ENCODE assay signal across 1 cellular context in the genomic region with DNA sequence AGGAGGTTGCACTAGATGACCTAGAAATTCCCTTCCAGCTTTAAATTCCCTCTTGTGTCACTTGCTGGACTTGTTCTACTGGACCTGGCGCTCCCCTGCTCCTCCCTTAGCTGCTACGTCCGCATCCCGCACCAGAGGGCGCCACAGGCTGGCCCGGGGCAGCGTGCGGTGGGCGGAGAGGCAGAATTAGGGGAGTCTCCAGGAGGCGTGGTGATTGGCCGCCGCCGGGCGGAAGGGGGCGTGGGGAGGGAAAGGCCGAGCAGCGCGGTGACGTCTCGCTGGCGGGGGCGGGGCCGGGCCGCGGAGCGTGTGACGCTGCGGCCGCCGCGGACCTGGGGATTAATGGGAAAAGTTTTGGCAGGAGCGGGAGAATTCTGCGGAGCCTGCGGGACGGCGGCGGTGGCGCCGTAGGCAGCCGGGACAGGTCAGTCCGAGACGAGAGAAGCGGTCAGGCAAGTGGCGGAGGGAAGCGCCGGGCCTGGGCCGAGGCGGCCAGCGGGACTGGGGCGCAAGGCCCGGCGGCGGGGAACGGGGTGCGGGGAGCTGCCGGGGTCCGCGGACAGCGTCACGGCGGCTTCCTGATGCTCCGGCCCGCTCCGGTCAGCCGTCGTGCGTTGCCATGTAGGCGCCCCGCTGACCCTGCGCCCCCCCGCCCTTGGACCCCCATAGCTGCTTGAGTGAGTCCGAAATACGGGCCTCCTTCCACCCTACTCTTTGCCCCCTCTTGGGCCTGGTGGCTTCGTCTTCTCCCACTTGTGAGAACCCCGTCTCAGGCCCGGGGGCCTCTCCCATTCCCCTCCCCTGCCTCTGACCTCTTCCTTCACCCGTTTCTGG.
A peak's percentile ranks its signal among the peaks of the same experiment; 100 is the strongest.
TF ChIP-seq lines count a peak whose summit lies in the region.

PPARD (plus strand) TSS at position 301 of the 834 bp plus-strand sequence. CDS start 68,530 bp downstream, outside the sequence.

TF ChIP-seq in HepG2, 621 proteins besides CTCF, POLR2A, EP300 and RAD21 (continued from another document and continues in another):
- TF ChIP-seq, protein P1, sequence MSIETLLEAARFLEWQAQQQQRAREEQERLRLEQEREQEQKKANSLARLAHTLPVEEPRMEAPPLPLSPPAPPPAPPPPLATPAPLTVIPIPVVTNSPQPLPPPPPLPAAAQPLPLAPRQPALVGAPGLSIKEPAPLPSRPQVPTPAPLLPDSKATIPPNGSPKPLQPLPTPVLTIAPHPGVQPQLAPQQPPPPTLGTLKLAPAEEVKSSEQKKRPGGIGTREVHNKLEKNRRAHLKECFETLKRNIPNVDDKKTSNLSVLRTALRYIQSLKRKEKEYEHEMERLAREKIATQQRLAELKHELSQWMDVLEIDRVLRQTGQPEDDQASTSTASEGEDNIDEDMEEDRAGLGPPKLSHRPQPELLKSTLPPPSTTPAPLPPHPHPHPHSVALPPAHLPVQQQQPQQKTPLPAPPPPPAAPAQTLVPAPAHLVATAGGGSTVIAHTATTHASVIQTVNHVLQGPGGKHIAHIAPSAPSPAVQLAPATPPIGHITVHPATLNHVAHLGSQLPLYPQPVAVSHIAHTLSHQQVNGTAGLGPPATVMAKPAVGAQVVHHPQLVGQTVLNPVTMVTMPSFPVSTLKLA (IDR thresholded peaks at IDR 0.05) = peak; percentile 56
- no peak for TF ChIP-seq ONECUT2 (CRISPR knock-in tag; IDR thresholded peaks at IDR 0.05)
- peak; percentile 79 for TF ChIP-seq YY1 (IDR thresholded peaks at IDR 0.05; ENCODE audit: insufficient read depth, insufficient replicate concordance, low read depth, low read length)
- peak; percentile 80 for TF ChIP-seq FOXO1 (CRISPR knock-in tag; IDR thresholded peaks at IDR 0.05)
- TF ChIP-seq DPF2 (CRISPR knock-in tag; IDR thresholded peaks at IDR 0.05; ENCODE audit: borderline replicate concordance, low read depth) = 0 out of 2 replicates have a peak, but pooled peaks have one; percentile 20
- TF ChIP-seq SNRNP70 (IDR thresholded peaks at IDR 0.05; ENCODE audit: low read depth, low read length) = no peak
- no peak for TF ChIP-seq AGO2 (optimal IDR thresholded peaks at IDR 0.05; ENCODE audit: low read depth, low read length)
- peak; percentile 83 for TF ChIP-seq MXD4 (CRISPR knock-in tag; IDR thresholded peaks at IDR 0.05)
- no peak for TF ChIP-seq NR3C1 (CRISPR knock-in tag; IDR thresholded peaks at IDR 0.05)
- peak; percentile 62; the same call in 1 of the 2 replicates for TF ChIP-seq CBFB (CRISPR knock-in tag; IDR thresholded peaks at IDR 0.05)
- no peak for TF ChIP-seq CENPT (CRISPR knock-in tag; IDR thresholded peaks at IDR 0.05; ENCODE audit: low read depth)
- TF ChIP-seq ZUFSP (CRISPR knock-in tag; IDR thresholded peaks at IDR 0.05; ENCODE audit: borderline replicate concordance) = no peak
- TF ChIP-seq SPEN (CRISPR knock-in tag; IDR thresholded peaks at IDR 0.05; ENCODE audit: low read depth) = peak; percentile 77
- TF ChIP-seq ATF7-NPFF (CRISPR knock-in tag; IDR thresholded peaks at IDR 0.05; ENCODE audit: low read depth) = peak; percentile 85; the same call in 1 of the 2 replicates
- peak; percentile 89; the same call in 1 of the 2 replicates for TF ChIP-seq ZNF589 (CRISPR knock-in tag; conservative IDR thresholded peaks at IDR 0.05)
- TF ChIP-seq MIER3 (CRISPR knock-in tag; IDR thresholded peaks at IDR 0.05; ENCODE audit: borderline replicate concordance) = peak; percentile 95
- TF ChIP-seq, protein P2, sequence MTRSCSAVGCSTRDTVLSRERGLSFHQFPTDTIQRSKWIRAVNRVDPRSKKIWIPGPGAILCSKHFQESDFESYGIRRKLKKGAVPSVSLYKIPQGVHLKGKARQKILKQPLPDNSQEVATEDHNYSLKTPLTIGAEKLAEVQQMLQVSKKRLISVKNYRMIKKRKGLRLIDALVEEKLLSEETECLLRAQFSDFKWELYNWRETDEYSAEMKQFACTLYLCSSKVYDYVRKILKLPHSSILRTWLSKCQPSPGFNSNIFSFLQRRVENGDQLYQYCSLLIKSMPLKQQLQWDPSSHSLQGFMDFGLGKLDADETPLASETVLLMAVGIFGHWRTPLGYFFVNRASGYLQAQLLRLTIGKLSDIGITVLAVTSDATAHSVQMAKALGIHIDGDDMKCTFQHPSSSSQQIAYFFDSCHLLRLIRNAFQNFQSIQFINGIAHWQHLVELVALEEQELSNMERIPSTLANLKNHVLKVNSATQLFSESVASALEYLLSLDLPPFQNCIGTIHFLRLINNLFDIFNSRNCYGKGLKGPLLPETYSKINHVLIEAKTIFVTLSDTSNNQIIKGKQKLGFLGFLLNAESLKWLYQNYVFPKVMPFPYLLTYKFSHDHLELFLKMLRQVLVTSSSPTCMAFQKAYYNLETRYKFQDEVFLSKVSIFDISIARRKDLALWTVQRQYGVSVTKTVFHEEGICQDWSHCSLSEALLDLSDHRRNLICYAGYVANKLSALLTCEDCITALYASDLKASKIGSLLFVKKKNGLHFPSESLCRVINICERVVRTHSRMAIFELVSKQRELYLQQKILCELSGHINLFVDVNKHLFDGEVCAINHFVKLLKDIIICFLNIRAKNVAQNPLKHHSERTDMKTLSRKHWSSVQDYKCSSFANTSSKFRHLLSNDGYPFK (CRISPR knock-in tag; IDR thresholded peaks at IDR 0.05; ENCODE audit: borderline replicate concordance) = no peak; the same call in 1 of the 2 replicates
- no peak for TF ChIP-seq U2AF1 (optimal IDR thresholded peaks at IDR 0.05; ENCODE audit: low read depth, low read length)
- TF ChIP-seq, protein P3, sequence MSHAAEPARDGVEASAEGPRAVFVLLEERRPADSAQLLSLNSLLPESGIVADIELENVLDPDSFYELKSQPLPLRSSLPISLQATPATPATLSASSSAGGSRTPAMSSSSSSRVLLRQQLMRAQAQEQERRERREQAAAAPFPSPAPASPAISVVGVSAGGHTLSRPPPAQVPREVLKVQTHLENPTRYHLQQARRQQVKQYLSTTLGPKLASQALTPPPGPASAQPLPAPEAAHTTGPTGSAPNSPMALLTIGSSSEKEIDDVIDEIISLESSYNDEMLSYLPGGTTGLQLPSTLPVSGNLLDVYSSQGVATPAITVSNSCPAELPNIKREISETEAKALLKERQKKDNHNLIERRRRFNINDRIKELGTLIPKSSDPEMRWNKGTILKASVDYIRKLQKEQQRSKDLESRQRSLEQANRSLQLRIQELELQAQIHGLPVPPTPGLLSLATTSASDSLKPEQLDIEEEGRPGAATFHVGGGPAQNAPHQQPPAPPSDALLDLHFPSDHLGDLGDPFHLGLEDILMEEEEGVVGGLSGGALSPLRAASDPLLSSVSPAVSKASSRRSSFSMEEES (CRISPR knock-in tag; IDR thresholded peaks at IDR 0.05) = peak; percentile 65; the same call in 1 of the 2 replicates
- TF ChIP-seq ZNF235 (CRISPR knock-in tag; IDR thresholded peaks at IDR 0.05; ENCODE audit: borderline replicate concordance) = no peak
- TF ChIP-seq, protein P4, sequence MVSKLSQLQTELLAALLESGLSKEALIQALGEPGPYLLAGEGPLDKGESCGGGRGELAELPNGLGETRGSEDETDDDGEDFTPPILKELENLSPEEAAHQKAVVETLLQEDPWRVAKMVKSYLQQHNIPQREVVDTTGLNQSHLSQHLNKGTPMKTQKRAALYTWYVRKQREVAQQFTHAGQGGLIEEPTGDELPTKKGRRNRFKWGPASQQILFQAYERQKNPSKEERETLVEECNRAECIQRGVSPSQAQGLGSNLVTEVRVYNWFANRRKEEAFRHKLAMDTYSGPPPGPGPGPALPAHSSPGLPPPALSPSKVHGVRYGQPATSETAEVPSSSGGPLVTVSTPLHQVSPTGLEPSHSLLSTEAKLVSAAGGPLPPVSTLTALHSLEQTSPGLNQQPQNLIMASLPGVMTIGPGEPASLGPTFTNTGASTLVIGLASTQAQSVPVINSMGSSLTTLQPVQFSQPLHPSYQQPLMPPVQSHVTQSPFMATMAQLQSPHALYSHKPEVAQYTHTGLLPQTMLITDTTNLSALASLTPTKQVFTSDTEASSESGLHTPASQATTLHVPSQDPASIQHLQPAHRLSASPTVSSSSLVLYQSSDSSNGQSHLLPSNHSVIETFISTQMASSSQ (IDR thresholded peaks at IDR 0.05; ENCODE audit: low read depth) = no peak
- TF ChIP-seq, protein P4 (CRISPR knock-in tag; IDR thresholded peaks at IDR 0.05; ENCODE audit: borderline replicate concordance) = peak; percentile 56
- TF ChIP-seq, protein P5, sequence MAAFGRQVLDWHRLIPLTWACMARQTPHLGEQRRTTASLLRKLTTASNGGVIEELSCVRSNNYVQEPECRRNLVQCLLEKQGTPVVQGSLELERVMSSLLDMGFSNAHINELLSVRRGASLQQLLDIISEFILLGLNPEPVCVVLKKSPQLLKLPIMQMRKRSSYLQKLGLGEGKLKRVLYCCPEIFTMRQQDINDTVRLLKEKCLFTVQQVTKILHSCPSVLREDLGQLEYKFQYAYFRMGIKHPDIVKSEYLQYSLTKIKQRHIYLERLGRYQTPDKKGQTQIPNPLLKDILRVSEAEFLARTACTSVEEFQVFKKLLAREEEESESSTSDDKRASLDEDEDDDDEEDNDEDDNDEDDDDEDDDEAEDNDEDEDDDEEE (CRISPR knock-in tag; IDR thresholded peaks at IDR 0.05) = peak; percentile 82; the same call in 1 of the 2 replicates
- peak; percentile 93 for TF ChIP-seq ZNF891 (CRISPR knock-in tag; IDR thresholded peaks at IDR 0.05)
- TF ChIP-seq ZNF550 (CRISPR knock-in tag; IDR thresholded peaks at IDR 0.05; ENCODE audit: borderline replicate concordance) = no peak
- no peak for TF ChIP-seq HDAC6 (IDR thresholded peaks at IDR 0.05; ENCODE audit: low read depth, low read length)
- peak; percentile 61 for TF ChIP-seq ZNF777 (CRISPR knock-in tag; IDR thresholded peaks at IDR 0.05)
- TF ChIP-seq ZNF737 (CRISPR knock-in tag; IDR thresholded peaks at IDR 0.05; ENCODE audit: borderline replicate concordance) = no peak
- TF ChIP-seq, protein P6, sequence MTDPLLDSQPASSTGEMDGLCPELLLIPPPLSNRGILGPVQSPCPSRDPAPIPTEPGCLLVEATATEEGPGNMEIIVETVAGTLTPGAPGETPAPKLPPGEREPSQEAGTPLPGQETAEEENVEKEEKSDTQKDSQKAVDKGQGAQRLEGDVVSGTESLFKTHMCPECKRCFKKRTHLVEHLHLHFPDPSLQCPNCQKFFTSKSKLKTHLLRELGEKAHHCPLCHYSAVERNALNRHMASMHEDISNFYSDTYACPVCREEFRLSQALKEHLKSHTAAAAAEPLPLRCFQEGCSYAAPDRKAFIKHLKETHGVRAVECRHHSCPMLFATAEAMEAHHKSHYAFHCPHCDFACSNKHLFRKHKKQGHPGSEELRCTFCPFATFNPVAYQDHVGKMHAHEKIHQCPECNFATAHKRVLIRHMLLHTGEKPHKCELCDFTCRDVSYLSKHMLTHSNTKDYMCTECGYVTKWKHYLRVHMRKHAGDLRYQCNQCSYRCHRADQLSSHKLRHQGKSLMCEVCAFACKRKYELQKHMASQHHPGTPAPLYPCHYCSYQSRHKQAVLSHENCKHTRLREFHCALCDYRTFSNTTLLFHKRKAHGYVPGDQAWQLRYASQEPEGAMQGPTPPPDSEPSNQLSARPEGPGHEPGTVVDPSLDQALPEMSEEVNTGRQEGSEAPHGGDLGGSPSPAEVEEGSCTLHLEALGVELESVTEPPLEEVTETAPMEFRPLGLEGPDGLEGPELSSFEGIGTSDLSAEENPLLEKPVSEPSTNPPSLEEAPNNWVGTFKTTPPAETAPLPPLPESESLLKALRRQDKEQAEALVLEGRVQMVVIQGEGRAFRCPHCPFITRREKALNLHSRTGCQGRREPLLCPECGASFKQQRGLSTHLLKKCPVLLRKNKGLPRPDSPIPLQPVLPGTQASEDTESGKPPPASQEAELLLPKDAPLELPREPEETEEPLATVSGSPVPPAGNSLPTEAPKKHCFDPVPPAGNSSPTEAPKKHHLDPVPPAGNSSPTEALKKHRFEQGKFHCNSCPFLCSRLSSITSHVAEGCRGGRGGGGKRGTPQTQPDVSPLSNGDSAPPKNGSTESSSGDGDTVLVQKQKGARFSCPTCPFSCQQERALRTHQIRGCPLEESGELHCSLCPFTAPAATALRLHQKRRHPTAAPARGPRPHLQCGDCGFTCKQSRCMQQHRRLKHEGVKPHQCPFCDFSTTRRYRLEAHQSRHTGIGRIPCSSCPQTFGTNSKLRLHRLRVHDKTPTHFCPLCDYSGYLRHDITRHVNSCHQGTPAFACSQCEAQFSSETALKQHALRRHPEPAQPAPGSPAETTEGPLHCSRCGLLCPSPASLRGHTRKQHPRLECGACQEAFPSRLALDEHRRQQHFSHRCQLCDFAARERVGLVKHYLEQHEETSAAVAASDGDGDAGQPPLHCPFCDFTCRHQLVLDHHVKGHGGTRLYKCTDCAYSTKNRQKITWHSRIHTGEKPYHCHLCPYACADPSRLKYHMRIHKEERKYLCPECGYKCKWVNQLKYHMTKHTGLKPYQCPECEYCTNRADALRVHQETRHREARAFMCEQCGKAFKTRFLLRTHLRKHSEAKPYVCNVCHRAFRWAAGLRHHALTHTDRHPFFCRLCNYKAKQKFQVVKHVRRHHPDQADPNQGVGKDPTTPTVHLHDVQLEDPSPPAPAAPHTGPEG (CRISPR knock-in tag; IDR thresholded peaks at IDR 0.05) = peak; percentile 17; the same call in 1 of the 2 replicates
- no peak for TF ChIP-seq RBAK (CRISPR knock-in tag; IDR thresholded peaks at IDR 0.05)
- TF ChIP-seq KLF12 (CRISPR knock-in tag; IDR thresholded peaks at IDR 0.05; ENCODE audit: borderline replicate concordance) = peak; percentile 67; the same call in 1 of the 2 replicates
- no peak; the same call in 1 of the 2 replicates for TF ChIP-seq ZBTB7A (CRISPR knock-in tag; IDR thresholded peaks at IDR 0.05)
